30 cellular contexts compared by ENCODE assay signal in genomic region chr22:28185130-28185529, GRCh38.
"Had no signal": no experiment of that assay in that cellular context is flagged by ENCODE, and none has a peak within 500 bp of the region (broad histone marks: within the 10 kb centered on the region; RNA-seq: fewer than 3 reads in every experiment).

No MANE protein-coding gene starts in this region.

- H3K4me3 ChIP-seq: body of pancreas, esophagus muscularis mucosa had no signal

- H3K4me1 ChIP-seq: foreskin keratinocyte had no signal

- FAIRE-seq: colon had no signal

- H3K9me3 ChIP-seq: body of pancreas, esophagus muscularis mucosa had no signal

- H3K36me3 ChIP-seq: esophagus muscularis mucosa, WERI-Rb-1 had no signal

- ATAC-seq: activated CD4-positive, CD25-positive, alpha-beta regulatory T cell treated with anti-CD3 and anti-CD28 coated beads, Interleukin-2, amount 50 U/mL, for 24 hours; activated CD8-positive, alpha-beta T cell treated with anti-CD3 and anti-CD28 coated beads for 36 hours; activated T-cell treated with anti-CD3 and anti-CD28 coated beads, Interleukin-2, amount 50 U/mL, for 4 hours; activated T-helper 17 cell treated with anti-CD3 and anti-CD28 coated beads, Interleukin-2, amount 50 U/mL, for 72 hours; body of pancreas; effector memory CD8-positive, alpha-beta T cell; foreskin keratinocyte; T-helper 17 cell had no signal

- H3K27ac ChIP-seq: body of pancreas, esophagus muscularis mucosa, foreskin keratinocyte, WERI-Rb-1 had no signal

- H3K27me3 ChIP-seq: body of pancreas, esophagus muscularis mucosa, foreskin keratinocyte had no signal

- DNase-seq: activated B cell treated with CpG ODN at 0.5 μM for 24 hours; activated CD4-positive, alpha-beta T cell treated with anti-CD3 and anti-CD28 coated beads for 48 hours; activated CD4-positive, alpha-beta T cell treated with anti-CD3 and anti-CD28 coated beads, Interleukin-2, amount 50 U/mL, for 1 hour; activated CD4-positive, alpha-beta T cell treated with anti-CD3 and anti-CD28 coated beads, Interleukin-2, amount 50 U/mL, for 48 hours; activated CD8-positive, alpha-beta memory T cell treated with anti-CD3 and anti-CD28 coated beads for 24 hours; activated CD8-positive, alpha-beta T cell treated with anti-CD3 and anti-CD28 coated beads for 36 hours; activated effector memory CD4-positive, alpha-beta T cell treated with Interleukin-2 at 50 U/mL for 16 hours; activated gamma-delta T cell treated with Interleukin-2 at 50 U/mL for 16 hours; activated naive CD4-positive, alpha-beta T cell treated with anti-CD3 and anti-CD28 coated beads, Interleukin-2, amount 50 U/mL, for 16 hours; activated naive CD4-positive, alpha-beta T cell treated with Interleukin-2 at 50 U/mL for 16 hours; activated T-cell treated with anti-CD3 and anti-CD28 coated beads, Interleukin-2, amount 50 U/mL, for 4 hours; amniotic stem cell; anterior cingulate cortex; body of pancreas; caudate nucleus; cortex of kidney; dermis blood vessel endothelial cell; effector CD4-positive, alpha-beta T cell; effector memory CD8-positive, alpha-beta T cell; erythroblast; foreskin keratinocyte; head of caudate nucleus; T-helper 1 cell; T-helper 17 cell; T1000; WERI-Rb-1 had no signal
